Comparison of ENCODE assay signal across 13 cellular contexts in the genomic region with DNA sequence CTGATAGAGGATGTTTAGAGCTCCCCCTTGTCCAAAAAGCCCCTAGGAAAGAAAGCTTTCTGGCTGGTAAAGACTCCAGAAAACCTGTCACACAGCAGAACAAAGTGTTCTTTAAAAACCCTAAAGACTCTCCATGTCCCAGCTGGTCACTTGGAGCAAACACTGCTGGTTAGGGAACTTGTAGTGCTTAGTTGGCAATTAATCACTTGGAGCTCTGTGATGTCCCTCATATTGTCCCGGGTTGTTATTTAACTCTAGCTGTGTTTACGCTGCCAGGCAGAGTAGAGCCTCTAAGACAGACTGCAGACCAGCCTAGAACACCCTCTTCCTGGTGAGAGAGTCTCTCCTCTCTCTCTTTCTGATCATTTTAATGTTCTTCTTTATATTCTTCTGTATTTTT.
"Had no signal": no experiment of that assay in that cellular context is flagged by ENCODE, and none has a peak within 500 bp of the region (broad histone marks: within the 10 kb centered on the region; RNA-seq: fewer than 3 reads in every experiment).

No MANE protein-coding gene starts in this region.

- DNase-seq: activated B cell treated with CpG ODN at 0.5 μM for 24 hours; activated CD4-positive, alpha-beta memory T cell treated with anti-CD3 and anti-CD28 coated beads, Interleukin-2, amount 10 ng/mL, durations not matched to agents 7 days and 5 days; activated CD4-positive, alpha-beta T cell treated with anti-CD3 and anti-CD28 coated beads for 4 hours; activated naive CD4-positive, alpha-beta T cell treated with Interleukin-2 at 50 U/mL for 16 hours; activated naive CD8-positive, alpha-beta T cell treated with anti-CD3 and anti-CD28 coated beads, Interleukin-2, amount 10 ng/mL, durations not matched to agents 7 days and 5 days; activated T-cell treated with anti-CD3 and anti-CD28 coated beads, Interleukin-2, amount 50 U/mL, for 24 hours; central memory CD4-positive, alpha-beta T cell; spleen; stimulated activated naive B cell treated with anti-CD40 and anti-IgM and Interleukin-4, amounts not matched to agents 10 μg/mL and 1 μg/mL and 100 μg/mL, for 72 hours; T-cell; tibial artery had no signal

- H3K4me1 ChIP-seq: psoas muscle, spleen, tibial artery had no signal

- ATAC-seq: psoas muscle; stimulated activated naive B cell treated with anti-CD40 and anti-IgM and Interleukin-4, amounts not matched to agents 10 μg/mL and 1 μg/mL and 100 μg/mL, for 72 hours; T-cell had no signal

- H3K27me3 ChIP-seq: tibial artery had no signal

- H3K36me3 ChIP-seq: spleen, tibial artery had no signal

- FAIRE-seq: endometrium had no signal

- H3K4me3 ChIP-seq: psoas muscle, spleen, tibial artery had no signal

- H3K27ac ChIP-seq: psoas muscle, tibial artery had no signal

- H3K9me3 ChIP-seq: psoas muscle, spleen had no signal
